Comparison of ENCODE assay signal across 8 cellular contexts in genomic region chr10:116947838-116948529, GRCh38. TPM values are rescaled to one million over a fixed set of nuclear protein-coding genes. Genes with fewer than 3 reads are reported as not detected.
DNase-seq lines count a peak whose midpoint lies in the region; ATAC-seq and TF ChIP-seq lines count a peak whose summit lies in the region.

No MANE protein-coding gene starts in this region.

- 50 to 63% methylated on average over 1 of the region's 2 CpGs for WGBS in endodermal cell (ENCODE audit: insufficient coverage in 1 of 2, insufficient read length in 1 of 2), 2 experiments
- WGBS in prostate gland = 50% methylated on average over 2 of the region's 2 CpGs

- no peaks in the 10 kb centered on the region for H3K9me3 ChIP-seq in endodermal cell (ENCODE audit: control insufficient read depth, low read length)
- H3K9me3 ChIP-seq in neural progenitor cell (ENCODE audit: low read depth) = no peaks in the 10 kb centered on the region
- H3K9me3 ChIP-seq in prostate gland = no peaks in the 10 kb centered on the region
- H3K9me3 ChIP-seq in effector memory CD4-positive, alpha-beta T cell (ENCODE audit: control insufficient read depth, low read length) = no peaks in the 10 kb centered on the region

- no peak for TF ChIP-seq POLR2A in prostate gland (IDR thresholded peaks at IDR 0.05)

- H3K4me1 ChIP-seq in endodermal cell (ENCODE audit: control insufficient read depth, insufficient read depth, low read length) (no peaks in the 10 kb centered on the region), neural progenitor cell (peaks cover 4% of the 10 kb centered on the region), prostate gland (replicated peaks) (no peaks in the 10 kb centered on the region)
- H3K4me1 ChIP-seq in effector memory CD4-positive, alpha-beta T cell (ENCODE audit: control insufficient read depth, insufficient read depth, low read length, poor library complexity, severe bottlenecking) = no peaks in the 10 kb centered on the region

- DNase-seq in NCI-H460 (ENCODE audit: extremely low read depth, low read depth) (peak; percentile 20), endodermal cell (peak; percentile 67), neural progenitor cell (ENCODE audit: low spot score) (no peak), prostate gland (ENCODE audit: low spot score) (no peak)
- no peak for DNase-seq in effector memory CD4-positive, alpha-beta T cell
- DNase-seq in activated CD4-positive, alpha-beta memory T cell treated with anti-CD3 and anti-CD28 coated beads for 36 hours = no peak

- H3K9me3 Mint-ChIP-seq in endodermal cell = peaks cover 1% of the 10 kb centered on the region
- H3K9me3 Mint-ChIP-seq in neural progenitor cell = no peaks in the 10 kb centered on the region
- no peaks in the 10 kb centered on the region for H3K9me3 Mint-ChIP-seq in activated CD4-positive, alpha-beta memory T cell treated with anti-CD3 and anti-CD28 coated beads for 36 hours

- no peaks in the 10 kb centered on the region for H3F3A ChIP-seq in neural progenitor cell (ENCODE audit: low read depth)

- peaks cover 12% of the 10 kb centered on the region for H3K4me1 Mint-ChIP-seq in endodermal cell
- H3K4me1 Mint-ChIP-seq in neural progenitor cell = peaks cover 20% of the 10 kb centered on the region
- no peaks in the 10 kb centered on the region for H3K4me1 Mint-ChIP-seq in activated CD4-positive, alpha-beta memory T cell treated with anti-CD3 and anti-CD28 coated beads for 36 hours (ENCODE audit: low read depth)

- H3K27me3 Mint-ChIP-seq in endodermal cell (ENCODE audit: insufficient read depth) (no peaks in the 10 kb centered on the region), neural progenitor cell (ENCODE audit: insufficient read depth, low read depth) (no peaks in the 10 kb centered on the region)
- H3K27me3 Mint-ChIP-seq in activated CD4-positive, alpha-beta memory T cell treated with anti-CD3 and anti-CD28 coated beads for 36 hours = no peaks in the 10 kb centered on the region

- no peak overlapping the region for H3K4me2 ChIP-seq in neural progenitor cell

- peaks cover 59% of the 10 kb centered on the region for H3K36me3 ChIP-seq in endodermal cell (ENCODE audit: control insufficient read depth, insufficient read depth, low read length)
- H3K36me3 ChIP-seq in neural progenitor cell = no peaks in the 10 kb centered on the region
- no peaks in the 10 kb centered on the region for H3K36me3 ChIP-seq in prostate gland
- H3K36me3 ChIP-seq in effector memory CD4-positive, alpha-beta T cell (ENCODE audit: control insufficient read depth, insufficient read depth, low read length) = no peaks in the 10 kb centered on the region

- H3K27ac ChIP-seq in endodermal cell (ENCODE audit: low read depth, low read length) (peak overlapping the region; percentile 9), neural progenitor cell (no peak overlapping the region), prostate gland (no peak overlapping the region)
- no peak overlapping the region for H3K27ac ChIP-seq in effector memory CD4-positive, alpha-beta T cell (ENCODE audit: insufficient read depth, low read length, poor library complexity, severe bottlenecking)

- H2AFZ ChIP-seq in neural progenitor cell (replicated peaks) = no peak overlapping the region

- H3K4me3 Mint-ChIP-seq in endodermal cell (no peak overlapping the region), neural progenitor cell (no peak overlapping the region)
- H3K4me3 Mint-ChIP-seq in activated CD4-positive, alpha-beta memory T cell treated with anti-CD3 and anti-CD28 coated beads for 36 hours = no peak overlapping the region

- intact Hi-C loops in prostate gland (cut with DNase I) = no loop called here
- intact Hi-C loops in activated CD4-positive, alpha-beta memory T cell treated with anti-CD3 and anti-CD28 coated beads for 36 hours (cut with micrococcal nuclease) = no loop called here

- ATAC-seq in GM19438 (IDR thresholded peaks at IDR 0.05; ENCODE audit: low read depth, unreplicated experiment) (peak; percentile 67), GM18909 (IDR thresholded peaks at IDR 0.05; ENCODE audit: poor library complexity, unreplicated experiment) (no peak)

- POLR2A ChIA-PET in activated CD4-positive, alpha-beta memory T cell treated with anti-CD3 and anti-CD28 coated beads for 36 hours (lab: Charles Lee) = no interaction called here

- CTCF ChIA-PET in activated CD4-positive, alpha-beta memory T cell treated with anti-CD3 and anti-CD28 coated beads for 36 hours (lab: Charles Lee) = no interaction called here

- no peaks in the 10 kb centered on the region for H3K79me2 ChIP-seq in neural progenitor cell (ENCODE audit: low read depth)

- peak overlapping the region; percentile 40 for H3K27ac Mint-ChIP-seq in endodermal cell
- peak overlapping the region; percentile 51 for H3K27ac Mint-ChIP-seq in neural progenitor cell
- H3K27ac Mint-ChIP-seq in activated CD4-positive, alpha-beta memory T cell treated with anti-CD3 and anti-CD28 coated beads for 36 hours = no peak overlapping the region

- H3K4me3 ChIP-seq in endodermal cell (ENCODE audit: low read length) (no peak overlapping the region), neural progenitor cell (no peak overlapping the region), prostate gland (no peak overlapping the region)
- H3K4me3 ChIP-seq in effector memory CD4-positive, alpha-beta T cell (ENCODE audit: insufficient read depth, low read depth, low read length, poor library complexity, severe bottlenecking) = no peak overlapping the region

- no peak for TF ChIP-seq CTCF in endodermal cell (conservative IDR thresholded peaks at IDR 0.05)
- no peak for TF ChIP-seq CTCF in neural progenitor cell (IDR thresholded peaks at IDR 0.05)
- no peak for TF ChIP-seq CTCF in prostate gland (IDR thresholded peaks at IDR 0.05)

- peaks cover 40% of the 10 kb centered on the region for H3K36me3 Mint-ChIP-seq in endodermal cell (ENCODE audit: low read depth)
- peaks cover 4% of the 10 kb centered on the region for H3K36me3 Mint-ChIP-seq in neural progenitor cell
- H3K36me3 Mint-ChIP-seq in activated CD4-positive, alpha-beta memory T cell treated with anti-CD3 and anti-CD28 coated beads for 36 hours = no peaks in the 10 kb centered on the region

- H3K9ac ChIP-seq in endodermal cell (ENCODE audit: extremely low read depth, low read length, poor library complexity, severe bottlenecking) (no peak overlapping the region), neural progenitor cell (no peak overlapping the region)

- H3K27me3 ChIP-seq in endodermal cell (ENCODE audit: control insufficient read depth, insufficient read depth, low read length, poor library complexity, severe bottlenecking) (no peaks in the 10 kb centered on the region), neural progenitor cell (no peaks in the 10 kb centered on the region), prostate gland (replicated peaks; ENCODE audit: insufficient read depth) (no peaks in the 10 kb centered on the region)
- no peaks in the 10 kb centered on the region for H3K27me3 ChIP-seq in effector memory CD4-positive, alpha-beta T cell (replicated peaks; ENCODE audit: control insufficient read depth, insufficient read depth, low read length, poor library complexity, severe bottlenecking)

- no peaks in the 10 kb centered on the region for H4K20me1 ChIP-seq in neural progenitor cell (ENCODE audit: low read depth)

RNA-seq across cellular contexts. Expression of gene SHTN1, which starts 57.0 kb away (rescaled TPM):
- 24.6 and 27.6 TPM in 2 replicates for total RNA-seq in NCI-H460 (2014; rRNA removed; shearing (Covaris generic))
- polyA plus RNA-seq in NCI-H460 (2014; cell fraction: nucleus; rRNA removed) = 47.1 and 67.0 TPM in 2 replicates
- total RNA-seq in endodermal cell (10 to 100 TPM; 39.4 to 59.5 TPM), neural progenitor cell (ENCODE audit: low replicate concordance) (13.2 and 17.3 TPM in 2 replicates), prostate gland (10 to 100 TPM; 19.7 to 45.8 TPM)
- 10.7 TPM for polyA plus RNA-seq in endodermal cell (2013, experiment 1 of 2)
- polyA plus RNA-seq in endodermal cell (2013, experiment 2 of 2) = 12.8 TPM
- under 1 TPM; 0.29 to 0.53 TPM for total RNA-seq in activated CD4-positive, alpha-beta memory T cell treated with anti-CD3 and anti-CD28 coated beads for 36 hours

Comparison
In these comparisons a context has a peak if more than half of its experiments do, and no peak if none do; other contexts are left out.
1. DNase-seq: peak in NCI-H460 (single experiment) and endodermal cell (single experiment); none in neural progenitor cell (single experiment), prostate gland (single experiment), effector memory CD4-positive, alpha-beta T cell (0 of 3) and activated CD4-positive, alpha-beta memory T cell treated with anti-CD3 and anti-CD28 coated beads for 36 hours (single experiment).